Comparison of ENCODE assay signal across 22 cellular contexts in the genomic region with DNA sequence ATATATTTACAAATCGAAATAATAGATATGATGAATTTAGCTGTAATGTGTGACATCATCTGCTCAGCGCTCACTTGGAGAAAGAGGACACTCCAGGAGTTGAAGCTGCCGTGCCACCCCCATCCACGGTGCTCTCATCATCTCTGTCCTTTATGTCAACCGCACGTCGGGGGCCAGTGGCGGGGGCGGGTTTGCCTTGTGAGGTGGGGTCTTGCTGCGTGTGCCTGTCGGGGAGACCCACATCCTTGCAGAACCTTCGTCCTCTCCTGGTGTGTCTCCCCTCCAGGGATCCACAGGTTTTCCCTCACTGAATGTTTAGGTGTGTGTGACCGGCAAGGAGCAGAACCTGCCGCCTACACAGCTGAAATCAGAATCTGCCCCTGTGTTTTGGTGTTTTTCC.
"Had no signal": no experiment of that assay in that cellular context is flagged by ENCODE, and none has a peak within 500 bp of the region (broad histone marks: within the 10 kb centered on the region; RNA-seq: fewer than 3 reads in every experiment).

No MANE protein-coding gene starts in this region.

- H3K27me3 ChIP-seq: ascending aorta, brain microvascular endothelial cell, testis, transverse colon had no signal

- H3K27me3 Mint-ChIP-seq: activated CD4-positive, alpha-beta memory T cell treated with anti-CD3 and anti-CD28 coated beads, Interleukin-2, amount 10 ng/mL, durations not matched to agents 7 days and 5 days; activated naive CD4-positive, alpha-beta T cell treated with anti-CD3 and anti-CD28 coated beads, Interleukin-2, amount 10 ng/mL, durations not matched to agents 7 days and 5 days; activated naive CD8-positive, alpha-beta T cell treated with anti-CD3 and anti-CD28 coated beads, Interleukin-2, amount 10 ng/mL, durations not matched to agents 7 days and 5 days; dendritic cell treated with granulocyte-macrophage colony-stimulating factor and Interleukin-4, amounts not matched to agents 40 ng/mL and 50 ng/mL, for 4 days; T-helper 17 cell had no signal

- H3K27ac Mint-ChIP-seq: activated CD4-positive, alpha-beta memory T cell treated with anti-CD3 and anti-CD28 coated beads, Interleukin-2, amount 10 ng/mL, durations not matched to agents 7 days and 5 days; activated CD4-positive, alpha-beta T cell treated with anti-CD3 and anti-CD28 coated beads, Interleukin-2, amount 10 ng/mL, durations not matched to agents 7 days and 5 days; activated naive CD4-positive, alpha-beta T cell treated with anti-CD3 and anti-CD28 coated beads, Interleukin-2, amount 10 ng/mL, durations not matched to agents 7 days and 5 days; activated naive CD8-positive, alpha-beta T cell treated with anti-CD3 and anti-CD28 coated beads, Interleukin-2, amount 10 ng/mL, durations not matched to agents 7 days and 5 days; dendritic cell treated with granulocyte-macrophage colony-stimulating factor and Interleukin-4, amounts not matched to agents 40 ng/mL and 50 ng/mL, for 4 days; endodermal cell; T-helper 17 cell had no signal

- H3K4me3 ChIP-seq: ascending aorta, lung, testis, transverse colon had no signal

- H3K9me3 ChIP-seq: ascending aorta, testis, transverse colon had no signal

- H3K36me3 Mint-ChIP-seq: activated naive CD4-positive, alpha-beta T cell treated with anti-CD3 and anti-CD28 coated beads, Interleukin-2, amount 10 ng/mL, durations not matched to agents 7 days and 5 days had no signal

- DNase-seq: activated CD4-positive, alpha-beta memory T cell treated with anti-CD3 and anti-CD28 coated beads, Interleukin-2, amount 10 ng/mL, durations not matched to agents 7 days and 5 days; activated CD4-positive, alpha-beta T cell treated with anti-CD3 and anti-CD28 coated beads for 1 hour; activated CD4-positive, alpha-beta T cell treated with anti-CD3 and anti-CD28 coated beads, Interleukin-2, amount 10 ng/mL, durations not matched to agents 7 days and 5 days; activated gamma-delta T cell; activated naive CD4-positive, alpha-beta T cell treated with anti-CD3 and anti-CD28 coated beads, Interleukin-2, amount 10 ng/mL, durations not matched to agents 7 days and 5 days; activated naive CD8-positive, alpha-beta T cell treated with anti-CD3 and anti-CD28 coated beads, Interleukin-2, amount 10 ng/mL, durations not matched to agents 7 days and 5 days; brain microvascular endothelial cell; caudate nucleus; endodermal cell; foreskin fibroblast; hippocampal formation; nucleus accumbens; stimulated activated CD4-positive, alpha-beta T cell treated with anti-CD3 and anti-CD28 coated beads, Interleukin-12 subunit alpha, Interleukin-12 subunit beta, amount 100 ng/mL, for 4 hours; stimulated activated CD4-positive, alpha-beta T cell treated with anti-CD3 and anti-CD28 coated beads, Interleukin-4, amount 100 ng/mL, for 1 hour; stimulated activated naive CD8-positive, alpha-beta T cell treated with anti-CD3 and anti-CD28 coated beads, Interleukin-15, Interleukin-2, amounts not matched to agents 100 U/mL and 50 U/mL, for 24 hours; T-helper 17 cell; testis; transverse colon had no signal

- H3K27ac ChIP-seq: ascending aorta, brain microvascular endothelial cell, testis, transverse colon had no signal

- ATAC-seq: esophagus mucosa; stimulated activated naive CD8-positive, alpha-beta T cell treated with anti-CD3 and anti-CD28 coated beads, Interleukin-15, Interleukin-2, amounts not matched to agents 100 U/mL and 50 U/mL, for 24 hours; T-helper 17 cell had no signal

- H3K36me3 ChIP-seq: ascending aorta, brain microvascular endothelial cell, transverse colon had no signal

- H3K4me3 Mint-ChIP-seq: activated CD4-positive, alpha-beta memory T cell treated with anti-CD3 and anti-CD28 coated beads, Interleukin-2, amount 10 ng/mL, durations not matched to agents 7 days and 5 days; activated CD4-positive, alpha-beta T cell treated with anti-CD3 and anti-CD28 coated beads, Interleukin-2, amount 10 ng/mL, durations not matched to agents 7 days and 5 days; activated naive CD4-positive, alpha-beta T cell treated with anti-CD3 and anti-CD28 coated beads, Interleukin-2, amount 10 ng/mL, durations not matched to agents 7 days and 5 days; activated naive CD8-positive, alpha-beta T cell treated with anti-CD3 and anti-CD28 coated beads, Interleukin-2, amount 10 ng/mL, durations not matched to agents 7 days and 5 days; dendritic cell treated with granulocyte-macrophage colony-stimulating factor and Interleukin-4, amounts not matched to agents 40 ng/mL and 50 ng/mL, for 4 days; endodermal cell; T-helper 17 cell had no signal
